Comparison of ENCODE assay signal across 16 cellular contexts in genomic region chr6:157050537-157051280, GRCh38.
DNase-seq lines count a peak whose midpoint lies in the region; ATAC-seq and TF ChIP-seq lines count a peak whose summit lies in the region.
"Had no signal": no experiment of that assay in that cellular context is flagged by ENCODE, and none has a peak within 500 bp of the region (broad histone marks: within the 10 kb centered on the region; RNA-seq: fewer than 3 reads in every experiment).

No MANE protein-coding gene starts in this region.

- ATAC-seq in activated T-cell treated with anti-CD3 and anti-CD28 coated beads, Interleukin-2, amount 50 U/mL, for 72 hours (replicated peaks in 1 of 2): no peak
- ATAC-seq in HG02981 (IDR thresholded peaks at IDR 0.05; ENCODE audit: unreplicated experiment): no peak
- ATAC-seq: activated naive CD8-positive, alpha-beta T cell treated with anti-CD3 and anti-CD28 coated beads, Interleukin-2, amount 50 U/mL, for 24 hours had no signal

- H3K27ac Mint-ChIP-seq in activated T-cell treated with anti-CD3 and anti-CD28 coated beads, Interleukin-2, amount 50 U/mL, for 72 hours: peak overlapping the region; percentile 16
- peak overlapping the region; percentile 6 for H3K27ac Mint-ChIP-seq in progenitor cell of endocrine pancreas
- H3K27ac Mint-ChIP-seq: activated naive CD8-positive, alpha-beta T cell treated with anti-CD3 and anti-CD28 coated beads, Interleukin-2, amount 50 U/mL, for 24 hours; T-helper 2 cell treated with Interferon-gamma antibody and Interleukin-4, amounts not matched to agents 5 μg/mL and 100 μg/mL, for 36 hours had no signal

- H3K36me3 Mint-ChIP-seq in activated T-cell treated with anti-CD3 and anti-CD28 coated beads, Interleukin-2, amount 50 U/mL, for 72 hours (ENCODE audit: insufficient read depth in 2 of 2): no peaks in the 10 kb centered on the region
- peaks cover 6% of the 10 kb centered on the region for H3K36me3 Mint-ChIP-seq in progenitor cell of endocrine pancreas (ENCODE audit: insufficient read depth)

- TF ChIP-seq CTCF in fibroblast of mammary gland (conservative IDR thresholded peaks at IDR 0.05; ENCODE audit: control insufficient read depth, insufficient read depth, low read depth, low read length): no peak
- TF ChIP-seq CTCF in progenitor cell of endocrine pancreas (IDR thresholded peaks at IDR 0.05; ENCODE audit: unreplicated experiment): no peak

- no peak overlapping the region for H3K4me3 ChIP-seq in fibroblast of mammary gland (ENCODE audit: control insufficient read depth, low read depth, low read length)
- H3K4me3 ChIP-seq: coronary artery, GM23248, thyroid gland had no signal

- H3K4me3 Mint-ChIP-seq in activated T-cell treated with anti-CD3 and anti-CD28 coated beads, Interleukin-2, amount 50 U/mL, for 72 hours: no peak overlapping the region
- no peak overlapping the region for H3K4me3 Mint-ChIP-seq in progenitor cell of endocrine pancreas (ENCODE audit: low read depth)
- H3K4me3 Mint-ChIP-seq: activated naive CD8-positive, alpha-beta T cell treated with anti-CD3 and anti-CD28 coated beads, Interleukin-2, amount 50 U/mL, for 24 hours; T-helper 2 cell treated with Interferon-gamma antibody and Interleukin-4, amounts not matched to agents 5 μg/mL and 100 μg/mL, for 36 hours had no signal

- H3K4me1 Mint-ChIP-seq in activated T-cell treated with anti-CD3 and anti-CD28 coated beads, Interleukin-2, amount 50 U/mL, for 72 hours (ENCODE audit: low read depth): peaks cover 22% of the 10 kb centered on the region
- peaks cover 9% of the 10 kb centered on the region for H3K4me1 Mint-ChIP-seq in progenitor cell of endocrine pancreas (ENCODE audit: low read depth)

- no peak for DNase-seq in activated T-cell treated with anti-CD3 and anti-CD28 coated beads, Interleukin-2, amount 50 U/mL, for 72 hours
- DNase-seq in activated T-cell treated with anti-CD3 and anti-CD28 coated beads for 4 hours (no peak), NCI-H748 (lab: John Stamatoyannopoulos, UW; ENCODE audit: unreplicated experiment) (peak; percentile 87), fibroblast of mammary gland (ENCODE audit: low read depth) (peak; percentile 19), progenitor cell of endocrine pancreas (ENCODE audit: low spot score, unreplicated experiment) (no peak), NCI-H2196 treated with DMSO at 0.1 percent for 48 hours (lab: John Stamatoyannopoulos, UW; ENCODE audit: unreplicated experiment) (no peak)
- DNase-seq in activated CD4-positive, CD25-positive, alpha-beta regulatory T cell treated with anti-CD3 and anti-CD28 coated beads, Interleukin-2, amount 50 U/mL, for 72 hours: no peak
- DNase-seq: 8988T; activated naive CD8-positive, alpha-beta T cell treated with anti-CD3 and anti-CD28 coated beads, Interleukin-2, amount 50 U/mL, for 24 hours; DMS53; GM23248; NCI-H2171; thyroid gland had no signal

- no peaks in the 10 kb centered on the region for H3K27me3 Mint-ChIP-seq in activated T-cell treated with anti-CD3 and anti-CD28 coated beads, Interleukin-2, amount 50 U/mL, for 72 hours (ENCODE audit: low read depth)
- H3K27me3 Mint-ChIP-seq in progenitor cell of endocrine pancreas: no peaks in the 10 kb centered on the region
- H3K27me3 Mint-ChIP-seq: activated naive CD8-positive, alpha-beta T cell treated with anti-CD3 and anti-CD28 coated beads, Interleukin-2, amount 50 U/mL, for 24 hours had no signal

- no peaks in the 10 kb centered on the region for H3K9me3 Mint-ChIP-seq in activated T-cell treated with anti-CD3 and anti-CD28 coated beads, Interleukin-2, amount 50 U/mL, for 72 hours
- H3K9me3 Mint-ChIP-seq in progenitor cell of endocrine pancreas (ENCODE audit: low read depth): no peaks in the 10 kb centered on the region
- H3K9me3 Mint-ChIP-seq: activated naive CD8-positive, alpha-beta T cell treated with anti-CD3 and anti-CD28 coated beads, Interleukin-2, amount 50 U/mL, for 24 hours; T-helper 2 cell treated with Interferon-gamma antibody and Interleukin-4, amounts not matched to agents 5 μg/mL and 100 μg/mL, for 36 hours had no signal

Comparison
In these comparisons a context has a peak if more than half of its experiments do, and no peak if none do; other contexts are left out.
1. DNase-seq: peak in NCI-H748 (single experiment) and fibroblast of mammary gland (single experiment); none in activated T-cell treated with anti-CD3 and anti-CD28 coated beads, Interleukin-2, amount 50 U/mL, for 72 hours (0 of 2), activated T-cell treated with anti-CD3 and anti-CD28 coated beads for 4 hours (single experiment), progenitor cell of endocrine pancreas (single experiment), activated CD4-positive, CD25-positive, alpha-beta regulatory T cell treated with anti-CD3 and anti-CD28 coated beads, Interleukin-2, amount 50 U/mL, for 72 hours (single experiment) and NCI-H2196 treated with DMSO at 0.1 percent for 48 hours (single experiment).